ENCODE assay signal across 7 cellular contexts in the genomic region with DNA sequence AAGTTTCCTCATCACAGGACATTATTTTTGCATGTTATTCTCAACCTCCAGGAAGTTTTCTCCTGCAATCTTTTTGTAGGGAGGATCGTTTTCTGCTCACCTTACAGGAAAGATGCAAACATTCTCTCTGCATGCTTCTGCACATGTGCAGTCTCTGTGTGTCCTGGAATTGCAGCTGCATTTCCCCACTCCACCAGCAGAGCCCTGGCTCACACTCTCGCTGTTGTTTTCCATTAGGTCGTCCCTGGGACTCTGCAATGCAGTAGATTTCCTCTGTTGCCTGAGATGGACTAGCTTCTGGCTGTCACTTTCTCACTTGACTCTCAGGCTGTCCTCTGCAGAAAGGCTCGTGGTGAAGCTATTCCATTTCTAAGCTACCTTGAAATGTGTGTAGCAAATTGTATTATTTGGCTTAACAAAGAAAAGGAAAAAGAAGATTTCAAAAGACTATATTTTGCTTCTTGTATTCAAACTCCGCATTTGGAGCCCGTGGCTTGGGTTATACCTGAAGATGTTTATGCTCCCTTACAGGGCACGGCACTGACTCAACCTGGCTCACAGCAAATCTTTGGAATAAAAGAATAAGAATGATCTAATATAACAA.
DNase-seq lines count a peak whose midpoint lies in the region; ATAC-seq, FAIRE-seq and TF ChIP-seq lines count a peak whose summit lies in the region.

No MANE protein-coding gene starts in this region.

- no peak overlapping the region for H3K4me2 ChIP-seq in Karpas-422 (ENCODE audit: low read depth, low read length, poor library complexity, severe bottlenecking)

- WGBS in lung, 2 donors, result 48 to 54% methylated on average over 7 of the region's 7 CpGs

- H3K36me3 ChIP-seq in Karpas-422 (ENCODE audit: insufficient read depth, low read length) (no peaks in the 10 kb centered on the region), bronchial epithelial cell (ENCODE audit: control insufficient read depth, insufficient read depth, low read length) (no peaks in the 10 kb centered on the region), lung (ENCODE audit: control insufficient read depth in 2 of 2, insufficient read depth in 2 of 2, low read length in 2 of 2) (no peaks in the 10 kb centered on the region), colonic mucosa (no peaks in the 10 kb centered on the region)

- H3K4me3 ChIP-seq in GM12875 (ENCODE audit: low read depth, low read length) (no peak overlapping the region), Karpas-422 (ENCODE audit: low read length) (no peak overlapping the region), bronchial epithelial cell (ENCODE audit: low read depth, low read length) (no peak overlapping the region), lung (no peak overlapping the region), colonic mucosa (no peak overlapping the region)

- ATAC-seq in GM21786 (IDR thresholded peaks at IDR 0.05; ENCODE audit: unreplicated experiment) (peak; percentile 72), lung (ENCODE audit: insufficient read depth, low FRiP score) (peak; percentile 58)

- peaks cover 17% of the 10 kb centered on the region for H3K4me1 ChIP-seq in Karpas-422 (ENCODE audit: low read length)
- H3K4me1 ChIP-seq in lung (ENCODE audit: control insufficient read depth in 2 of 2, insufficient read depth in 2 of 2, low read length in 2 of 2), result no peaks in the 10 kb centered on the region
- H3K4me1 ChIP-seq in colonic mucosa, result no peaks in the 10 kb centered on the region

- H2AFZ ChIP-seq in Karpas-422 (ENCODE audit: low read length), result no peak overlapping the region

- H3K27ac ChIP-seq in Karpas-422 (ENCODE audit: low read length) (no peak overlapping the region), lung (ENCODE audit: low read depth in 1 of 2, low read length in 1 of 2) (no peak overlapping the region), colonic mucosa (no peak overlapping the region)

- H4K20me1 ChIP-seq in Karpas-422 (ENCODE audit: insufficient read depth, low read depth, low read length), result no peaks in the 10 kb centered on the region

- H3K9me2 ChIP-seq in Karpas-422 (replicated peaks; ENCODE audit: insufficient read depth, low read length), result no peaks in the 10 kb centered on the region

- H3K27me3 ChIP-seq in Karpas-422 (ENCODE audit: low read length) (no peaks in the 10 kb centered on the region), bronchial epithelial cell (ENCODE audit: control insufficient read depth, insufficient read depth, low read length) (no peaks in the 10 kb centered on the region), lung (ENCODE audit: control insufficient read depth, insufficient read depth) (no peaks in the 10 kb centered on the region), colonic mucosa (no peaks in the 10 kb centered on the region)

- H3K9ac ChIP-seq in Karpas-422 (ENCODE audit: low read length) (no peak overlapping the region), colonic mucosa (ENCODE audit: low read depth in 2 of 2, low read length in 2 of 2) (no peak overlapping the region)

- DNase-seq in Karpas-422 (peak; percentile 73), bronchial epithelial cell (ENCODE audit: low read depth) (peak; percentile 51), lung (ENCODE audit: low spot score) (no peak), colonic mucosa (no peak)
- DNase-seq in activated naive CD4-positive, alpha-beta T cell (lab: John Stamatoyannopoulos, UW), result no peak

- peak; percentile 76 for TF ChIP-seq CTCF in GM12875 (IDR thresholded peaks at IDR 0.05; ENCODE audit: borderline replicate concordance, insufficient read depth, low read depth, low read length)
- peak; percentile 85 for TF ChIP-seq CTCF in bronchial epithelial cell (IDR thresholded peaks at IDR 0.05; ENCODE audit: insufficient read depth, low read length, severe bottlenecking)
- peak; percentile 6 for TF ChIP-seq CTCF in lung (IDR thresholded peaks at IDR 0.05; ENCODE audit: control extremely low read depth, extremely low read depth)
- TF ChIP-seq CTCF in colonic mucosa (IDR thresholded peaks at IDR 0.05), result no peak

- FAIRE-seq in bronchial epithelial cell (lab: Jason Lieb, UNC), result no peak

- no peaks in the 10 kb centered on the region for H3K9me3 ChIP-seq in Karpas-422 (ENCODE audit: low read length)
- H3K9me3 ChIP-seq in lung (ENCODE audit: control insufficient read depth in 2 of 2, insufficient read depth in 1 of 2, low read length in 1 of 2), result peaks cover 0 to 1% of the 10 kb centered on the region in 2 donors
- H3K9me3 ChIP-seq in colonic mucosa, result no peaks in the 10 kb centered on the region

- intact Hi-C loops in colonic mucosa (cut with DNase I), result no loop called here

- no peaks in the 10 kb centered on the region for H3K79me2 ChIP-seq in Karpas-422 (ENCODE audit: low read length)

Comparison
In these comparisons a context has a peak if more than half of its experiments do, and no peak if none do; other contexts are left out.
1. DNase-seq: peak in Karpas-422 (single experiment) and bronchial epithelial cell (single experiment); none in lung (single experiment), activated naive CD4-positive, alpha-beta T cell (0 of 4) and colonic mucosa (single experiment).